1 cellular context compared by ENCODE assay signal in genomic region chr22:35380537-35381423, GRCh38.
TF ChIP-seq lines count a peak whose summit lies in the region.

HMOX1 (plus strand) TSS chr22:35381096; CDS start chr22:35381174, 78 bp downstream.

TF ChIP-seq in HEK293, 187 proteins besides CTCF, POLR2A, EP300 and RAD21 (continued from another document):
- no peak for TF ChIP-seq ZNF830 (tag by site-specific recombination; IDR thresholded peaks at IDR 0.05; ENCODE audit: low read depth)
- TF ChIP-seq ZNF433 (tag by site-specific recombination; IDR thresholded peaks at IDR 0.05; ENCODE audit: low read depth), result no peak
